3 cellular contexts compared by ENCODE assay signal in genomic region chr7:71409550-71410157, GRCh38.
TF ChIP-seq lines count a peak whose summit lies in the region.

No MANE protein-coding gene starts in this region.

TF ChIP-seq in A549, 52 proteins besides CTCF, POLR2A, EP300 and RAD21:
- TF ChIP-seq EHF (CRISPR knock-in tag; IDR thresholded peaks at IDR 0.05) (no peak), JUN (IDR thresholded peaks at IDR 0.05) (no peak), USF2 (IDR thresholded peaks at IDR 0.05) (no peak), MAFK (IDR thresholded peaks at IDR 0.05; ENCODE audit: partially characterized antibody) (peak; percentile 88)

TF ChIP-seq in IMR-90, 13 proteins besides CTCF, POLR2A, EP300 and RAD21:
- peak; percentile 73 for TF ChIP-seq MAFK (IDR thresholded peaks at IDR 0.05; ENCODE audit: low read depth, low read length)
- no peak for TF ChIP-seq CEBPB (IDR thresholded peaks at IDR 0.05; ENCODE audit: low read depth, low read length)
- no peak for TF ChIP-seq USF2 (IDR thresholded peaks at IDR 0.05; ENCODE audit: low read depth, low read length)
- no peak for TF ChIP-seq RFX5 (IDR thresholded peaks at IDR 0.05; ENCODE audit: low read depth, low read length)

TF ChIP-seq in H1, 55 proteins besides CTCF, POLR2A, EP300 and RAD21:
- TF ChIP-seq CHD7 (IDR thresholded peaks at IDR 0.05; ENCODE audit: insufficient replicate concordance, low read length), result no peak
- peak; percentile 48; the same call in 1 of the 2 replicates for TF ChIP-seq MAFK (IDR thresholded peaks at IDR 0.05; ENCODE audit: low read depth, low read length)
